ENCODE assay signal across 13 cellular contexts in genomic region chr2:39470580-39470979, GRCh38. TPM values are rescaled to one million over a fixed set of nuclear protein-coding genes. Genes with fewer than 3 reads are reported as not detected.
DNase-seq lines count a peak whose midpoint lies in the region; ATAC-seq, FAIRE-seq and TF ChIP-seq lines count a peak whose summit lies in the region.
"Had no signal": no experiment of that assay in that cellular context is flagged by ENCODE, and none has a peak within 500 bp of the region (broad histone marks: within the 10 kb centered on the region; RNA-seq: fewer than 3 reads in every experiment).

No MANE protein-coding gene starts in this region.

- peak overlapping the region; percentile 69 for H3K9ac ChIP-seq in MM.1S (ENCODE audit: low read length)
- H3K9ac ChIP-seq: parathyroid adenoma had no signal

- H3K27ac ChIP-seq in MM.1S (ENCODE audit: low read length): peak overlapping the region; percentile 94
- H3K27ac ChIP-seq: parathyroid adenoma had no signal

- H3F3A ChIP-seq in MM.1S (ENCODE audit: insufficient read depth, low read length): peaks cover 45% of the 10 kb centered on the region

- no peaks in the 10 kb centered on the region for H4K20me1 ChIP-seq in MM.1S (ENCODE audit: insufficient read depth, low read length)

- TF ChIP-seq CTCF in MM.1S (IDR thresholded peaks at IDR 0.05; ENCODE audit: low read length): no peak

- H2AFZ ChIP-seq in MM.1S (ENCODE audit: low read length): no peak overlapping the region

- H3K79me2 ChIP-seq in MM.1S (ENCODE audit: low read length): no peaks in the 10 kb centered on the region
- H3K79me2 ChIP-seq: parathyroid adenoma had no signal

- H3K4me2 ChIP-seq in MM.1S (ENCODE audit: low read depth, low read length): peak overlapping the region; percentile 81

- peak overlapping the region; percentile 4; the same call in 1 of the 2 replicates for H3K4me3 ChIP-seq in MM.1S (ENCODE audit: low read length)
- H3K4me3 ChIP-seq in HAP-1: no peak overlapping the region

- H3K36me3 ChIP-seq in MM.1S (replicated peaks; ENCODE audit: insufficient read depth, low read length): no peaks in the 10 kb centered on the region
- H3K36me3 ChIP-seq in HAP-1 (replicated peaks): no peaks in the 10 kb centered on the region

- no peaks in the 10 kb centered on the region for H3K9me2 ChIP-seq in MM.1S (replicated peaks; ENCODE audit: insufficient read depth, low read length)

- DNase-seq in GM12891 (ENCODE audit: insufficient read length, low spot score) (no peak), MM.1S (peak; percentile 70), HAP-1 (ENCODE audit: low spot score in 2 of 2) (no peak), SHP77 (lab: John Stamatoyannopoulos, UW) (no peak), sciatic nerve (ENCODE audit: low spot score) (no peak)
- no peak for DNase-seq in stimulated activated CD4-positive, alpha-beta T cell treated with anti-CD3 and anti-CD28 coated beads, Interleukin-2, amount 100 ng/mL, for 48 hours
- DNase-seq: foreskin melanocyte, left cardiac atrium, NCI-H1105 treated with DMSO at 0.1 percent for 48 hours had no signal

- ATAC-seq in GM19452 (IDR thresholded peaks at IDR 0.05; ENCODE audit: unreplicated experiment) (peak; percentile 45), HG02870 (IDR thresholded peaks at IDR 0.05; ENCODE audit: unreplicated experiment) (peak; percentile 51), sciatic nerve (no peak)

- TF ChIP-seq POLR2A in GM12891 (IDR thresholded peaks at IDR 0.05; ENCODE audit: low read depth, low read length): no peak

- H3K4me1 ChIP-seq in MM.1S (ENCODE audit: low read length): peaks cover 51% of the 10 kb centered on the region
- peaks cover 3% of the 10 kb centered on the region; the same call in 1 of the 2 replicates for H3K4me1 ChIP-seq in HAP-1

- in situ Hi-C loops in HAP-1 (cut with MboI; ENCODE audit: low sequenced_read_pairs): no loop called here

- intact Hi-C loops in sciatic nerve (cut with DNase I): no loop called here

- peak; percentile 70 for FAIRE-seq in GM12891 (lab: Jason Lieb, UNC)
- FAIRE-seq: TTC549 had no signal

- no peaks in the 10 kb centered on the region for H3K27me3 ChIP-seq in MM.1S (replicated peaks; ENCODE audit: insufficient read depth, low read length)
- no peaks in the 10 kb centered on the region for H3K27me3 ChIP-seq in HAP-1 (ENCODE audit: low read depth)

- H3K9me3 ChIP-seq in MM.1S (replicated peaks; ENCODE audit: insufficient read depth, low read length): no peaks in the 10 kb centered on the region
- H3K9me3 ChIP-seq in HAP-1: no peaks in the 10 kb centered on the region

TF ChIP-seq in GM12891, 5 proteins besides CTCF, POLR2A, EP300 and RAD21:
- no peak for TF ChIP-seq PAX5 (IDR thresholded peaks at IDR 0.05; ENCODE audit: insufficient read depth, low read length, severe bottlenecking)
- no peak for TF ChIP-seq POU2F2 (IDR thresholded peaks at IDR 0.05; ENCODE audit: low read depth, low read length)
- TF ChIP-seq POLR2AphosphoS5 (IDR thresholded peaks at IDR 0.05; ENCODE audit: low read depth, low read length): no peak
- TF ChIP-seq SPI1 (IDR thresholded peaks at IDR 0.05; ENCODE audit: low read depth, low read length): 0 out of 2 replicates have a peak, but pooled peaks have one; percentile 18

RNA-seq across cellular contexts. Expression of gene MAP4K3, which starts 33.5 kb away (rescaled TPM):
- 2.2 TPM for polyA plus RNA-seq in GM12891 (2012; ENCODE audit: low read depth, missing spikeins)
- total RNA-seq in sciatic nerve: 50.4 TPM
